Comparison of ENCODE assay signal across 21 cellular contexts in the genomic region with DNA sequence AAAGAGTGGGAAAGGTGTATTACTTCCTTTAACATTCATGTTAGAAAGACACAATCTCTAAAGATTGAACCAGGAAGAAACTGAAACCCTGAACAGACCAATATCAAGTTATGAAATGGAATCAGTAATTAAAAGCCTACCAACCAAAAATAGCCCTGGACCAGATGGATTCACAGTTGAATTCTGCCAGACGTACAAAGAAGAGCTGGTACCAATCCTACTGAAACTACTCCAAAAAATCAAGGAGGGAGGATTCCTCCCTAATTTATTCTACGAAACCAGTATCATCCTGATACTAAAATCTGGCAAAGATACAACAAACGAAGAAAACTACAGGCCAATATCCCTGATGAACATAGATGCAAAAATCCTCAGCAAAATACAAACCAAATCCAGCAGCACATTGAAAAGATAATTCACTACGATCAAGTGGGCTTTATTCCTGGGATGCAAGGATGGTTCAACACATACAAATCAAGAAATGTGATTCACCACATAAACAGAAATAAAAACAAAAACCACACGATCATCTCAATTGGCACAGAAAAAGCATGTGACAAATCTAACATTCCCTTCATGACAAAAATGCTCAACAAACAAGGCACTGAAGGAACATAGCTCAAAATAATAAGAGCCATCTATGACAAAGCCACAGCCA.
"Had no signal": no experiment of that assay in that cellular context is flagged by ENCODE, and none has a peak within 500 bp of the region (broad histone marks: within the 10 kb centered on the region; RNA-seq: fewer than 3 reads in every experiment).

No MANE protein-coding gene starts in this region.

- DNase-seq: dorsolateral prefrontal cortex; effector CD8-positive, alpha-beta T cell; heart left ventricle; hippocampal formation; left colon; mammary epithelial cell; mucosa of descending colon; natural killer cell; nucleus accumbens; ovary; right cardiac atrium; stimulated activated CD4-positive, alpha-beta T cell treated with anti-CD3 and anti-CD28 coated beads, Interleukin-2, amount 100 ng/mL, for 48 hours; stimulated activated naive CD4-positive, alpha-beta T cell treated with Interleukin-2 at 50 U/mL for 16 hours; trophoblast cell had no signal

- H3K36me3 Mint-ChIP-seq: natural killer cell had no signal

- ATAC-seq: esophagus mucosa, heart left ventricle, mucosa of descending colon, natural killer cell, right cardiac atrium had no signal

- H3K27ac ChIP-seq: coronary artery, heart left ventricle, ovary had no signal

- H3K27ac Mint-ChIP-seq: natural killer cell had no signal

- FAIRE-seq: endometrium, frontal cortex, urothelium cell line had no signal

- H3K27me3 ChIP-seq: dorsolateral prefrontal cortex, heart left ventricle, ovary had no signal

- H3K4me3 ChIP-seq: coronary artery, dorsolateral prefrontal cortex, heart left ventricle, mucosa of descending colon, ovary, smooth muscle cell had no signal

- H3K4me3 Mint-ChIP-seq: natural killer cell, neural crest cell had no signal

- H3K36me3 ChIP-seq: heart left ventricle, ovary had no signal

- H3K9me3 ChIP-seq: mucosa of descending colon, ovary had no signal

- H3K4me2 ChIP-seq: smooth muscle cell had no signal
